Comparison of ENCODE assay signal across 19 cellular contexts in genomic region chr20:20772492-20773047, GRCh38.
DNase-seq lines count a peak whose midpoint lies in the region; ATAC-seq, FAIRE-seq and TF ChIP-seq lines count a peak whose summit lies in the region.
"Had no signal": no experiment of that assay in that cellular context is flagged by ENCODE, and none has a peak within 500 bp of the region (broad histone marks: within the 10 kb centered on the region; RNA-seq: fewer than 3 reads in every experiment).

No MANE protein-coding gene starts in this region.

- H3K36me3 ChIP-seq in bronchial epithelial cell (ENCODE audit: control insufficient read depth, insufficient read depth, low read length) = no peaks in the 10 kb centered on the region
- H3K36me3 ChIP-seq: SJCRH30 had no signal

- POLR2A ChIA-PET in activated CD4-positive, alpha-beta T cell treated with anti-CD3 and anti-CD28 coated beads, Interleukin-2, amount 10 ng/mL, durations not matched to agents 7 days and 5 days (lab: Charles Lee) = no interaction called here

- H3K4me1 Mint-ChIP-seq in activated CD4-positive, alpha-beta T cell treated with anti-CD3 and anti-CD28 coated beads, Interleukin-2, amount 10 ng/mL, durations not matched to agents 7 days and 5 days = peaks cover 3% of the 10 kb centered on the region

- CTCF ChIA-PET in activated CD4-positive, alpha-beta T cell treated with anti-CD3 and anti-CD28 coated beads, Interleukin-2, amount 10 ng/mL, durations not matched to agents 7 days and 5 days (lab: Charles Lee) = no interaction called here

- H3K9me3 Mint-ChIP-seq in activated CD4-positive, alpha-beta T cell treated with anti-CD3 and anti-CD28 coated beads, Interleukin-2, amount 10 ng/mL, durations not matched to agents 7 days and 5 days = peaks cover 7% of the 10 kb centered on the region

- no peaks in the 10 kb centered on the region for H3K36me3 Mint-ChIP-seq in activated CD4-positive, alpha-beta T cell treated with anti-CD3 and anti-CD28 coated beads, Interleukin-2, amount 10 ng/mL, durations not matched to agents 7 days and 5 days (ENCODE audit: low read depth)

- no peak overlapping the region for H3K27ac Mint-ChIP-seq in activated CD4-positive, alpha-beta T cell treated with anti-CD3 and anti-CD28 coated beads, Interleukin-2, amount 10 ng/mL, durations not matched to agents 7 days and 5 days
- H3K27ac Mint-ChIP-seq: CD14-positive monocyte, HFFc6 had no signal

- no peak for TF ChIP-seq CTCF in bronchial epithelial cell (IDR thresholded peaks at IDR 0.05; ENCODE audit: insufficient read depth, low read length, severe bottlenecking)

- no peak overlapping the region for H3K4me3 Mint-ChIP-seq in activated CD4-positive, alpha-beta T cell treated with anti-CD3 and anti-CD28 coated beads, Interleukin-2, amount 10 ng/mL, durations not matched to agents 7 days and 5 days
- H3K4me3 Mint-ChIP-seq: CD14-positive monocyte, HFFc6 had no signal

- no peaks in the 10 kb centered on the region for H3K27me3 ChIP-seq in bronchial epithelial cell (ENCODE audit: control insufficient read depth, insufficient read depth, low read length)

- DNase-seq in AML-193 (lab: John Stamatoyannopoulos, UW) (peak; percentile 11 to 21), NCI-H1105 (lab: John Stamatoyannopoulos, UW) (peak; percentile 13), NCI-H2196 treated with DMSO at 0.1 percent for 48 hours (lab: John Stamatoyannopoulos, UW; ENCODE audit: unreplicated experiment) (peak; percentile 57), bronchial epithelial cell (ENCODE audit: low read depth) (peak; percentile 8), NCI-H2107 treated with DMSO at 0.1 percent for 48 hours (lab: John Stamatoyannopoulos, UW; ENCODE audit: unreplicated experiment) (no peak), C1 segment of cervical spinal cord (lab: John Stamatoyannopoulos, UW) (no peak)
- no peak for DNase-seq in activated CD4-positive, alpha-beta T cell treated with anti-CD3 and anti-CD28 coated beads, Interleukin-2, amount 10 ng/mL, durations not matched to agents 7 days and 5 days
- DNase-seq: HFFc6, IMR-90, Karpas-422, NCI-H1694, NCI-H2227 treated with DMSO at 0.1 percent for 48 hours, NCI-H526 treated with DMSO at 0.1 percent for 48 hours, RPMI8226, SJCRH30, T-helper 2 cell had no signal

- ATAC-seq in GM19023 (IDR thresholded peaks at IDR 0.05; ENCODE audit: unreplicated experiment) = no peak
- ATAC-seq: A549 had no signal

- H3K27me3 Mint-ChIP-seq in activated CD4-positive, alpha-beta T cell treated with anti-CD3 and anti-CD28 coated beads, Interleukin-2, amount 10 ng/mL, durations not matched to agents 7 days and 5 days = peaks cover 9% of the 10 kb centered on the region

- FAIRE-seq in bronchial epithelial cell (lab: Jason Lieb, UNC) = peak; percentile 92
- FAIRE-seq: A549 had no signal

- H3K4me3 ChIP-seq in bronchial epithelial cell (ENCODE audit: low read depth, low read length) = no peak overlapping the region
- H3K4me3 ChIP-seq: A549, SJCRH30 had no signal

Comparison
In these comparisons a context has a peak if more than half of its experiments do, and no peak if none do; other contexts are left out.
1. DNase-seq: peak in AML-193 (2 of 2), NCI-H1105 (single experiment), NCI-H2196 treated with DMSO at 0.1 percent for 48 hours (single experiment) and bronchial epithelial cell (single experiment); none in activated CD4-positive, alpha-beta T cell treated with anti-CD3 and anti-CD28 coated beads, Interleukin-2, amount 10 ng/mL, durations not matched to agents 7 days and 5 days (single experiment), NCI-H2107 treated with DMSO at 0.1 percent for 48 hours (single experiment) and C1 segment of cervical spinal cord (0 of 14).